Comparison of ENCODE assay signal across 10 cellular contexts in genomic region chr10:74871595-74872382, GRCh38. TPM values are rescaled to one million over a fixed set of nuclear protein-coding genes. Genes with fewer than 3 reads are reported as not detected.
A peak's percentile ranks its signal among the peaks of the same experiment; 100 is the strongest.
DNase-seq lines count a peak whose midpoint lies in the region; ATAC-seq and TF ChIP-seq lines count a peak whose summit lies in the region.
"Had no signal": no experiment of that assay in that cellular context is flagged by ENCODE, and none has a peak within 500 bp of the region (broad histone marks: within the 10 kb centered on the region; RNA-seq: fewer than 3 reads in every experiment).

No MANE protein-coding gene starts in this region.

- TF ChIP-seq POLR2A in uterus (IDR thresholded peaks at IDR 0.05) (no peak), suprapubic skin (IDR thresholded peaks at IDR 0.05) (no peak)

- ATAC-seq in GM19468 (IDR thresholded peaks at IDR 0.05; ENCODE audit: extremely low read depth, unreplicated experiment): peak; percentile 58
- peak; percentile 92 for ATAC-seq in HG03378 (IDR thresholded peaks at IDR 0.05; ENCODE audit: unreplicated experiment)

- WGBS in suprapubic skin: 63% methylated on average over 5 of the region's 5 CpGs

- H3K27me3 ChIP-seq in BE2C: no peaks in the 10 kb centered on the region
- H3K27me3 ChIP-seq in uterus: no peaks in the 10 kb centered on the region
- no peaks in the 10 kb centered on the region for H3K27me3 ChIP-seq in suprapubic skin
- H3K27me3 ChIP-seq: adrenal gland had no signal

- H3K4me1 ChIP-seq in BE2C: peaks cover 10% of the 10 kb centered on the region
- no peaks in the 10 kb centered on the region for H3K4me1 ChIP-seq in uterus
- peaks cover 19% of the 10 kb centered on the region for H3K4me1 ChIP-seq in suprapubic skin

- no peaks in the 10 kb centered on the region for H3K9me3 ChIP-seq in BE2C
- no peaks in the 10 kb centered on the region for H3K9me3 ChIP-seq in uterus
- no peaks in the 10 kb centered on the region for H3K9me3 ChIP-seq in suprapubic skin
- H3K9me3 ChIP-seq: adrenal gland had no signal

- TF ChIP-seq CTCF in GM13976 (IDR thresholded peaks at IDR 0.05; ENCODE audit: borderline replicate concordance, control extremely low read depth, extremely low read depth, insufficient read depth, missing control alignments): no peak
- no peak for TF ChIP-seq CTCF in epithelial cell of esophagus (IDR thresholded peaks at IDR 0.05; ENCODE audit: insufficient read depth, low read depth, low read length, missing control alignments)
- TF ChIP-seq CTCF in BE2C (IDR thresholded peaks at IDR 0.05; ENCODE audit: low read depth, low read length): no peak
- no peak for TF ChIP-seq CTCF in uterus (IDR thresholded peaks at IDR 0.05)
- TF ChIP-seq CTCF in suprapubic skin (IDR thresholded peaks at IDR 0.05): no peak

- H3K36me3 ChIP-seq in BE2C (no peaks in the 10 kb centered on the region), uterus (no peaks in the 10 kb centered on the region), suprapubic skin (no peaks in the 10 kb centered on the region)
- H3K36me3 ChIP-seq: adrenal gland had no signal

- no peak overlapping the region for H3K4me3 ChIP-seq in epithelial cell of esophagus (ENCODE audit: low read length)
- no peak overlapping the region for H3K4me3 ChIP-seq in BE2C (ENCODE audit: low read depth, low read length)
- no peak overlapping the region for H3K4me3 ChIP-seq in uterus
- H3K4me3 ChIP-seq in suprapubic skin: no peak overlapping the region
- H3K4me3 ChIP-seq: adrenal gland had no signal

- no peak for TF ChIP-seq EP300 in suprapubic skin (IDR thresholded peaks at IDR 0.05)

- intact Hi-C loops in uterus (cut with DNase I; ENCODE audit: low total_unique reads): no loop called here

- in situ Hi-C loops in GM13976 (cut with MboI; ENCODE audit: low sequenced_read_pairs, unreplicated experiment): no loop called here

- H3K27ac ChIP-seq in uterus: no peak overlapping the region
- no peak overlapping the region for H3K27ac ChIP-seq in suprapubic skin
- H3K27ac ChIP-seq: adrenal gland had no signal

- DNase-seq in GM13976 (ENCODE audit: low spot score) (peak; percentile 57), epithelial cell of esophagus (ENCODE audit: low read depth) (peak; percentile 88), BE2C (no peak), uterus (no peak), epidermal melanocyte (ENCODE audit: insufficient read length, low spot score) (no peak), suprapubic skin (ENCODE audit: low spot score in 2 of 2) (no peak)
- DNase-seq: NCI-H2029 had no signal

RNA-seq across cellular contexts. Expression of gene KAT6B, which starts 45.4 kb away (rescaled TPM):
- polyA plus RNA-seq in BE2C (2012; ENCODE audit: insufficient read depth, insufficient read length, low read depth): 18.0 TPM
- 100 to 1,000 TPM in 1 of 4 donors, 10 to 100 TPM in 3; 29.1 to 159 (median 61.2) TPM for total RNA-seq in uterus
- total RNA-seq in suprapubic skin: 10 to 100 TPM; 34.2 to 84.2 (median 47.3) TPM

Comparison
In these comparisons a context has a peak if more than half of its experiments do, and no peak if none do; other contexts are left out.
1. DNase-seq: peak in GM13976 (single experiment) and epithelial cell of esophagus (single experiment); none in BE2C (single experiment), uterus (0 of 2), epidermal melanocyte (single experiment) and suprapubic skin (0 of 2).